In genomic region chr22:31211504-31211861, GRCh38 we compare ENCODE assay signal across 8 cellular contexts. TPM values are rescaled to one million over a fixed set of nuclear protein-coding genes. Genes with fewer than 3 reads are reported as not detected.
DNase-seq lines count a peak whose midpoint lies in the region; ATAC-seq and TF ChIP-seq lines count a peak whose summit lies in the region.

No MANE protein-coding gene starts in this region.

- no peak for TF ChIP-seq EP300 in stomach (IDR thresholded peaks at IDR 0.05)

- no peaks in the 10 kb centered on the region for H3K27me3 Mint-ChIP-seq in activated CD8-positive, alpha-beta T cell treated with anti-CD3 and anti-CD28 coated beads, Interleukin-2, amount 10 ng/mL, durations not matched to agents 7 days and 5 days (ENCODE audit: low read depth)
- peaks cover 0 to 7% (median 2%) of the 10 kb centered on the region in 3 donors for H3K27me3 Mint-ChIP-seq in immature natural killer cell (ENCODE audit: low read depth in 3 of 3)

- H3K4me3 ChIP-seq in stomach = peak overlapping the region; percentile 71 to 88 (median 86)

- ATAC-seq in activated CD8-positive, alpha-beta T cell treated with anti-CD3 and anti-CD28 coated beads, Interleukin-2, amount 10 ng/mL, durations not matched to agents 7 days and 5 days = no peak
- ATAC-seq in GM21526 (IDR thresholded peaks at IDR 0.05; ENCODE audit: low FRiP score, unreplicated experiment) = no peak

- peaks cover 0 to 9% (median 4%) of the 10 kb centered on the region in 4 donors for H3K36me3 ChIP-seq in stomach

- TF ChIP-seq CTCF in stomach (IDR thresholded peaks at IDR 0.05) = no peak

- TF ChIP-seq POLR2A in stomach (IDR thresholded peaks at IDR 0.05) = no peak

- H3K4me1 Mint-ChIP-seq in activated CD8-positive, alpha-beta T cell treated with anti-CD3 and anti-CD28 coated beads, Interleukin-2, amount 10 ng/mL, durations not matched to agents 7 days and 5 days (ENCODE audit: low read depth) = peaks cover 45% of the 10 kb centered on the region
- H3K4me1 Mint-ChIP-seq in immature natural killer cell = peaks cover 35 to 36% of the 10 kb centered on the region in 2 donors

- H3K4me3 Mint-ChIP-seq in activated CD8-positive, alpha-beta T cell treated with anti-CD3 and anti-CD28 coated beads, Interleukin-2, amount 10 ng/mL, durations not matched to agents 7 days and 5 days = peak overlapping the region; percentile 87
- peak overlapping the region; percentile 85 to 91 (median 89) for H3K4me3 Mint-ChIP-seq in immature natural killer cell

- H3K9me3 ChIP-seq in stomach = no peaks in the 10 kb centered on the region

- WGBS in stomach, 5 donors = 72 to 81% (median 78%) methylated on average over 7 of the region's 7 CpGs

- CTCF ChIA-PET in activated CD8-positive, alpha-beta T cell treated with anti-CD3 and anti-CD28 coated beads, Interleukin-2, amount 10 ng/mL, durations not matched to agents 7 days and 5 days (lab: Charles Lee) = interaction anchor here (0.7 to 5.5 kb wide), 30 partner anchors 8 to 426 kb away, joined by 3 to 117 read pairs (median 5); partner anchors contain the start of genes PIK3IP1, RNF185, SELENOM and SMTN

- H3K36me3 Mint-ChIP-seq in activated CD8-positive, alpha-beta T cell treated with anti-CD3 and anti-CD28 coated beads, Interleukin-2, amount 10 ng/mL, durations not matched to agents 7 days and 5 days (ENCODE audit: low read depth) = peaks cover 9% of the 10 kb centered on the region
- H3K36me3 Mint-ChIP-seq in immature natural killer cell = no peaks in the 10 kb centered on the region

- no peaks in the 10 kb centered on the region for H3K9me3 Mint-ChIP-seq in activated CD8-positive, alpha-beta T cell treated with anti-CD3 and anti-CD28 coated beads, Interleukin-2, amount 10 ng/mL, durations not matched to agents 7 days and 5 days (ENCODE audit: insufficient read depth)
- H3K9me3 Mint-ChIP-seq in immature natural killer cell = no peaks in the 10 kb centered on the region

- intact Hi-C loops in stomach (cut with DNase I; ENCODE audit: low total_unique reads) = no loop called here

- DNase-seq in NCI-H748 (lab: John Stamatoyannopoulos, UW; ENCODE audit: unreplicated experiment) (peak; percentile 22), NCI-H748 treated with DMSO at 0.1 percent for 48 hours (lab: John Stamatoyannopoulos, UW) (no peak), immature natural killer cell (no peak), stomach (no peak), RPMI8226 (no peak), DMS153 treated with DMSO at 0.1 percent for 48 hours (lab: John Stamatoyannopoulos, UW; ENCODE audit: unreplicated experiment) (no peak)
- no peak for DNase-seq in activated CD8-positive, alpha-beta T cell treated with anti-CD3 and anti-CD28 coated beads, Interleukin-2, amount 10 ng/mL, durations not matched to agents 7 days and 5 days

- H3K4me1 ChIP-seq in stomach = peaks cover 32 to 76% (median 62%) of the 10 kb centered on the region in 4 donors

- peak overlapping the region; percentile 91 to 95 (median 94) for H3K27ac ChIP-seq in stomach

- POLR2A ChIA-PET in activated CD8-positive, alpha-beta T cell treated with anti-CD3 and anti-CD28 coated beads, Interleukin-2, amount 10 ng/mL, durations not matched to agents 7 days and 5 days (lab: Charles Lee) = interaction anchor here (1.2 to 3.1 kb wide), 5 partner anchors 60 to 419 kb away, joined by 3 to 28 read pairs (median 3); partner anchors contain the start of gene PIK3IP1

- peak overlapping the region; percentile 90 for H3K27ac Mint-ChIP-seq in activated CD8-positive, alpha-beta T cell treated with anti-CD3 and anti-CD28 coated beads, Interleukin-2, amount 10 ng/mL, durations not matched to agents 7 days and 5 days
- H3K27ac Mint-ChIP-seq in immature natural killer cell = peak overlapping the region; percentile 88 to 96 (median 92)

- no peaks in the 10 kb centered on the region for H3K27me3 ChIP-seq in stomach

RNA-seq across cellular contexts. Expression of gene LIMK2, which starts 0.6 kb away (rescaled TPM):
- total RNA-seq in activated CD8-positive, alpha-beta T cell treated with anti-CD3 and anti-CD28 coated beads, Interleukin-2, amount 10 ng/mL, durations not matched to agents 7 days and 5 days = 10 to 100 TPM; 42.7 to 44.3 TPM
- polyA plus RNA-seq in immature natural killer cell = 10 to 100 TPM in 1 of 3 donors, 1 to 10 TPM in 2; 4.0 to 12.9 (median 6.2) TPM
- total RNA-seq in stomach = 100 to 1,000 TPM in 3 of 5 donors, 10 to 100 TPM in 2; 96.3 to 541 (median 124) TPM
- polyA plus RNA-seq in stomach = 10 to 100 TPM; 19.9 to 26.6 (median 24.0) TPM

RNA-seq across cellular contexts. Expression of gene RNF185, which starts 51.5 kb away (rescaled TPM):
- total RNA-seq in activated CD8-positive, alpha-beta T cell treated with anti-CD3 and anti-CD28 coated beads, Interleukin-2, amount 10 ng/mL, durations not matched to agents 7 days and 5 days = 10 to 100 TPM; 17.7 to 18.1 TPM
- polyA plus RNA-seq in immature natural killer cell (10 to 100 TPM; 12.8 to 27.3 (median 20.1) TPM), stomach (10 to 100 TPM; 18.9 to 25.4 (median 19.2) TPM)
- 10 to 100 TPM in 4 of 5 donors, 1 to 10 TPM in 1; 3.5 to 35.7 (median 24.4) TPM for total RNA-seq in stomach
